ENCODE assay signal across 15 cellular contexts in genomic region chr11:46696212-46696558, GRCh38. TPM values are rescaled to one million over a fixed set of nuclear protein-coding genes. Genes with fewer than 3 reads are reported as not detected.
DNase-seq lines count a peak whose midpoint lies in the region; ATAC-seq, FAIRE-seq and TF ChIP-seq lines count a peak whose summit lies in the region.
"Had no signal": no experiment of that assay in that cellular context is flagged by ENCODE, and none has a peak within 500 bp of the region (broad histone marks: within the 10 kb centered on the region; RNA-seq: fewer than 3 reads in every experiment).

No MANE protein-coding gene starts in this region.

- H3K4me1 Mint-ChIP-seq in activated naive CD4-positive, alpha-beta T cell treated with anti-CD3 and anti-CD28 coated beads, Interleukin-2, amount 10 ng/mL, durations not matched to agents 7 days and 5 days: peaks cover 39% of the 10 kb centered on the region
- H3K4me1 Mint-ChIP-seq in Calu3 (ENCODE audit: low read depth, unreplicated experiment): peaks cover 2% of the 10 kb centered on the region

- H3K27me3 ChIP-seq in vagina: no peaks in the 10 kb centered on the region
- H3K27me3 ChIP-seq: hepatocyte had no signal

- H3K4me1 ChIP-seq in vagina: peaks cover 70% of the 10 kb centered on the region

- no peak for TF ChIP-seq CTCF in vagina (IDR thresholded peaks at IDR 0.05)
- TF ChIP-seq CTCF in Calu3 (IDR thresholded peaks at IDR 0.05; ENCODE audit: unreplicated experiment): no peak

- H3K27ac ChIP-seq in vagina: peak overlapping the region; percentile 95
- H3K27ac ChIP-seq: hepatocyte had no signal

- CTCF ChIA-PET in activated naive CD4-positive, alpha-beta T cell treated with anti-CD3 and anti-CD28 coated beads, Interleukin-2, amount 10 ng/mL, durations not matched to agents 7 days and 5 days (lab: Charles Lee): interaction anchor here (1.2 kb wide), 1 partner anchor 25 kb away, joined by 5 read pairs; no protein-coding TSS in a partner anchor
- CTCF ChIA-PET in Calu3 (lab: Charles Lee): no interaction called here

- BruUV-seq in Calu3 (replicated peaks; lab: Mats Ljungman, UMichigan): no TSS peak

- no peak overlapping the region for H3K4me3 ChIP-seq in vagina
- H3K4me3 ChIP-seq: hepatocyte, mucosa of descending colon, smooth muscle cell had no signal

- FAIRE-seq in frontal cortex (lab: Jason Lieb, UNC): peak; percentile 42
- FAIRE-seq: A204.1, GM18507 had no signal

- H3K9me3 Mint-ChIP-seq in activated naive CD4-positive, alpha-beta T cell treated with anti-CD3 and anti-CD28 coated beads, Interleukin-2, amount 50 U/mL, for 72 hours: no peaks in the 10 kb centered on the region
- no peaks in the 10 kb centered on the region for H3K9me3 Mint-ChIP-seq in activated naive CD4-positive, alpha-beta T cell treated with anti-CD3 and anti-CD28 coated beads, Interleukin-2, amount 10 ng/mL, durations not matched to agents 7 days and 5 days
- no peaks in the 10 kb centered on the region for H3K9me3 Mint-ChIP-seq in Calu3 (ENCODE audit: low read depth, unreplicated experiment)

- no peaks in the 10 kb centered on the region for H3K9me3 ChIP-seq in vagina
- H3K9me3 ChIP-seq: mucosa of descending colon had no signal

- no peak for ATAC-seq in activated naive CD4-positive, alpha-beta T cell treated with anti-CD3 and anti-CD28 coated beads, Interleukin-2, amount 50 U/mL, for 72 hours
- ATAC-seq in GM19328 (IDR thresholded peaks at IDR 0.05; ENCODE audit: unreplicated experiment): no peak
- ATAC-seq: mucosa of descending colon had no signal

- TF ChIP-seq POLR2A in vagina (IDR thresholded peaks at IDR 0.05): no peak

- peaks cover 0 to 39% of the 10 kb centered on the region in 2 donors for H3K36me3 ChIP-seq in vagina

- no peak overlapping the region for H3K4me3 Mint-ChIP-seq in activated naive CD4-positive, alpha-beta T cell treated with anti-CD3 and anti-CD28 coated beads, Interleukin-2, amount 10 ng/mL, durations not matched to agents 7 days and 5 days
- H3K4me3 Mint-ChIP-seq in Calu3 (ENCODE audit: low read depth, unreplicated experiment): no peak overlapping the region

- intact Hi-C loops in vagina (cut with DNase I): no loop called here
- intact Hi-C loops in Calu3 (cut with micrococcal nuclease; ENCODE audit: unreplicated experiment): no loop called here

- peak overlapping the region; percentile 69 to 79 for H3K27ac Mint-ChIP-seq in activated naive CD4-positive, alpha-beta T cell treated with anti-CD3 and anti-CD28 coated beads, Interleukin-2, amount 50 U/mL, for 72 hours
- no peak overlapping the region for H3K27ac Mint-ChIP-seq in activated naive CD4-positive, alpha-beta T cell treated with anti-CD3 and anti-CD28 coated beads, Interleukin-2, amount 10 ng/mL, durations not matched to agents 7 days and 5 days
- H3K27ac Mint-ChIP-seq in Calu3 (ENCODE audit: unreplicated experiment): no peak overlapping the region

- H3K27me3 Mint-ChIP-seq in activated naive CD4-positive, alpha-beta T cell treated with anti-CD3 and anti-CD28 coated beads, Interleukin-2, amount 10 ng/mL, durations not matched to agents 7 days and 5 days: no peaks in the 10 kb centered on the region
- no peaks in the 10 kb centered on the region for H3K27me3 Mint-ChIP-seq in Calu3 (ENCODE audit: unreplicated experiment)

- H3K36me3 Mint-ChIP-seq in activated naive CD4-positive, alpha-beta T cell treated with anti-CD3 and anti-CD28 coated beads, Interleukin-2, amount 50 U/mL, for 72 hours: peaks cover 7 to 10% of the 10 kb centered on the region in 2 donors
- H3K36me3 Mint-ChIP-seq in activated naive CD4-positive, alpha-beta T cell treated with anti-CD3 and anti-CD28 coated beads, Interleukin-2, amount 10 ng/mL, durations not matched to agents 7 days and 5 days: peaks cover 40% of the 10 kb centered on the region
- peaks cover 24% of the 10 kb centered on the region for H3K36me3 Mint-ChIP-seq in Calu3 (ENCODE audit: insufficient read depth, unreplicated experiment)

- DNase-seq in activated naive CD4-positive, alpha-beta T cell treated with anti-CD3 and anti-CD28 coated beads, Interleukin-2, amount 50 U/mL, for 72 hours (ENCODE audit: low spot score in 2 of 2): no peak
- DNase-seq in activated naive CD4-positive, alpha-beta T cell treated with anti-CD3 and anti-CD28 coated beads, Interleukin-2, amount 10 ng/mL, durations not matched to agents 7 days and 5 days: no peak
- DNase-seq in frontal cortex (ENCODE audit: low spot score in 2 of 2) (peak; percentile 66), myocyte (ENCODE audit: low read depth) (peak; percentile 87), vagina (ENCODE audit: extremely low spot score in 2 of 2) (no peak), Calu3 (no peak), activated gamma-delta T cell treated with Interleukin-2 at 50 U/mL for 16 hours (no peak)
- DNase-seq: mucosa of descending colon, SW 1271 had no signal

RNA-seq across cellular contexts. Expression of gene ARHGAP1, which starts 4.2 kb away (rescaled TPM):
- 10 to 100 TPM; 39.9 to 46.8 TPM for total RNA-seq in activated naive CD4-positive, alpha-beta T cell treated with anti-CD3 and anti-CD28 coated beads, Interleukin-2, amount 50 U/mL, for 72 hours
- total RNA-seq in frontal cortex (13.5 TPM), myocyte (27.3 and 31.0 TPM in 2 replicates), vagina (80.3 TPM), Calu3 (2022) (65.4 and 81.6 TPM in 2 replicates)
- 84.4 TPM for polyA plus RNA-seq in myocyte (2012)

RNA-seq across cellular contexts. Expression of gene ZNF408, which starts 4.6 kb away (rescaled TPM):
- 10 to 100 TPM; 13.6 to 16.9 TPM for total RNA-seq in activated naive CD4-positive, alpha-beta T cell treated with anti-CD3 and anti-CD28 coated beads, Interleukin-2, amount 50 U/mL, for 72 hours
- total RNA-seq in frontal cortex (4.5 TPM), myocyte (8.8 and 10.3 TPM in 2 replicates), vagina (12.5 TPM), Calu3 (2022) (14.8 and 15.5 TPM in 2 replicates)
- polyA plus RNA-seq in myocyte (2012): 9.1 TPM

RNA-seq across cellular contexts. Expression of gene F2, which starts 22.8 kb away (rescaled TPM):
- total RNA-seq in activated naive CD4-positive, alpha-beta T cell treated with anti-CD3 and anti-CD28 coated beads, Interleukin-2, amount 50 U/mL, for 72 hours: not detected
- total RNA-seq in frontal cortex (not detected), myocyte (not detected in 2 replicates), vagina (not detected), Calu3 (2022) (not detected in 2 replicates)
- polyA plus RNA-seq in myocyte (2012): 0.16 TPM
- total RNA-seq: Daoy had no signal

Comparison
In these comparisons a context has a peak if more than half of its experiments do, and no peak if none do; other contexts are left out.
1. H3K27ac Mint-ChIP-seq: peak in activated naive CD4-positive, alpha-beta T cell treated with anti-CD3 and anti-CD28 coated beads, Interleukin-2, amount 50 U/mL, for 72 hours (2 of 2); none in activated naive CD4-positive, alpha-beta T cell treated with anti-CD3 and anti-CD28 coated beads, Interleukin-2, amount 10 ng/mL, durations not matched to agents 7 days and 5 days (single experiment) and Calu3 (single experiment).
2. DNase-seq: peak in frontal cortex (2 of 2) and myocyte (single experiment); none in activated naive CD4-positive, alpha-beta T cell treated with anti-CD3 and anti-CD28 coated beads, Interleukin-2, amount 50 U/mL, for 72 hours (0 of 2), activated naive CD4-positive, alpha-beta T cell treated with anti-CD3 and anti-CD28 coated beads, Interleukin-2, amount 10 ng/mL, durations not matched to agents 7 days and 5 days (single experiment), vagina (0 of 2), Calu3 (single experiment) and activated gamma-delta T cell treated with Interleukin-2 at 50 U/mL for 16 hours (single experiment).